Comparison of ENCODE assay signal across 1 cellular context in genomic region chr6:70673601-70674000, GRCh38.
A peak's percentile ranks its signal among the peaks of the same experiment; 100 is the strongest.
TF ChIP-seq lines count a peak whose summit lies in the region.

No MANE protein-coding gene starts in this region.

TF ChIP-seq in K562, 482 proteins besides CTCF, POLR2A, EP300 and RAD21 (continued from another document and continues in another):
- TF ChIP-seq ARHGAP35 (IDR thresholded peaks at IDR 0.05; ENCODE audit: partially characterized antibody) (no peak), RHOXF2B (CRISPR knock-in tag; conservative IDR thresholded peaks at IDR 0.05) (no peak), RAD51 (IDR thresholded peaks at IDR 0.05; ENCODE audit: borderline replicate concordance, low read depth) (no peak), SREBF1 (IDR thresholded peaks at IDR 0.05; ENCODE audit: borderline replicate concordance, low read depth, low read length) (no peak), TCF3 (CRISPR knock-in tag; IDR thresholded peaks at IDR 0.05) (no peak), HDAC3 (IDR thresholded peaks at IDR 0.05; ENCODE audit: borderline replicate concordance, partially characterized antibody) (no peak), EP400 (IDR thresholded peaks at IDR 0.05) (no peak), MXI1 (IDR thresholded peaks at IDR 0.05; ENCODE audit: low read depth, low read length) (no peak), HEY1 (CRISPR knock-in tag; IDR thresholded peaks at IDR 0.05; ENCODE audit: borderline replicate concordance) (no peak), ESRRA (IDR thresholded peaks at IDR 0.05; ENCODE audit: borderline replicate concordance, low read depth) (no peak), JUND (IDR thresholded peaks at IDR 0.05; ENCODE audit: borderline replicate concordance, low read depth, low read length) (peak; percentile 78), JUND (tag; IDR thresholded peaks at IDR 0.05; ENCODE audit: borderline replicate concordance, low read depth, low read length) (peak; percentile 67; the same call in 2 of the 3 replicates), PHF21A (IDR thresholded peaks at IDR 0.05; ENCODE audit: borderline replicate concordance, low read depth) (no peak), ZNF253 (CRISPR knock-in tag; conservative IDR thresholded peaks at IDR 0.05) (no peak), C11orf30 (IDR thresholded peaks at IDR 0.05; ENCODE audit: low read depth) (peak; percentile 93), TAF15 (IDR thresholded peaks at IDR 0.05; ENCODE audit: low read depth, low read length) (no peak), ETV1 (tag; conservative IDR thresholded peaks at IDR 0.05; ENCODE audit: low read depth) (no peak), SP1 (CRISPR knock-in tag; IDR thresholded peaks at IDR 0.05) (no peak), CLOCK (CRISPR knock-in tag; IDR thresholded peaks at IDR 0.05; ENCODE audit: borderline replicate concordance) (no peak), ZNF766 (CRISPR knock-in tag; conservative IDR thresholded peaks at IDR 0.05) (no peak), MAZ (CRISPR knock-in tag; conservative IDR thresholded peaks at IDR 0.05 in 1 of 2, IDR thresholded peaks at IDR 0.05 in 1 of 2) (no peak), PREB (CRISPR knock-in tag; IDR thresholded peaks at IDR 0.05) (no peak), NCOA1 (IDR thresholded peaks at IDR 0.05; ENCODE audit: low read depth) (no peak), SOX6 (IDR thresholded peaks at IDR 0.05) (peak; percentile 48; the same call in 1 of the 2 replicates), SMARCA4 (IDR thresholded peaks at IDR 0.05) (0 out of 2 replicates have a peak, but pooled peaks have one; percentile 30), TCF15 (CRISPR knock-in tag; IDR thresholded peaks at IDR 0.05) (no peak), ZNF316 (IDR thresholded peaks at IDR 0.05) (peak; percentile 95), HMGXB4 (CRISPR knock-in tag; IDR thresholded peaks at IDR 0.05) (no peak), ATF3 (IDR thresholded peaks at IDR 0.05) (peak; percentile 55; the same call in 1 of the 2 replicates), ATF3 (CRISPR knock-in tag; conservative IDR thresholded peaks at IDR 0.05) (no peak), SMARCE1 (IDR thresholded peaks at IDR 0.05) (0 out of 2 replicates have a peak, but pooled peaks have one; percentile 30), SFPQ (IDR thresholded peaks at IDR 0.05; ENCODE audit: low read depth, low read length) (no peak), ZNF518B (CRISPR knock-in tag; IDR thresholded peaks at IDR 0.05) (no peak), PHF20 (IDR thresholded peaks at IDR 0.05; ENCODE audit: partially characterized antibody) (no peak), KLF16 (IDR thresholded peaks at IDR 0.05) (no peak), NCOA6 (IDR thresholded peaks at IDR 0.05) (no peak), NFXL1 (CRISPR knock-in tag; IDR thresholded peaks at IDR 0.05) (no peak), SIN3A (IDR thresholded peaks at IDR 0.05; ENCODE audit: borderline replicate concordance in 2 of 2, control insufficient read depth in 1 of 2, low read depth in 2 of 2, low read length in 2 of 2) (no peak), DPF2 (IDR thresholded peaks at IDR 0.05) (peak; percentile 32; the same call in 1 of the 2 replicates), SRSF3 (IDR thresholded peaks at IDR 0.05; ENCODE audit: insufficient read depth, low read length) (no peak), ZNF12 (CRISPR knock-in tag; IDR thresholded peaks at IDR 0.05) (no peak), ARID1B (IDR thresholded peaks at IDR 0.05) (peak; percentile 30; the same call in 1 of the 2 replicates)
